Comparison of ENCODE assay signal across 8 cellular contexts in genomic region chr22:39243443-39244072, GRCh38. TPM values are rescaled to one million over a fixed set of nuclear protein-coding genes. Genes with fewer than 3 reads are reported as not detected.
DNase-seq lines count a peak whose midpoint lies in the region; ATAC-seq and TF ChIP-seq lines count a peak whose summit lies in the region.

No MANE protein-coding gene starts in this region.

- peaks cover 37% of the 10 kb centered on the region for H3K4me1 Mint-ChIP-seq in MCF 10A (ENCODE audit: insufficient read depth, unreplicated experiment)

- H3K36me3 Mint-ChIP-seq in MCF 10A (ENCODE audit: insufficient read depth, unreplicated experiment): no peaks in the 10 kb centered on the region

- POLR2A ChIA-PET in MCF 10A (lab: Yijun Ruan, JAX): interaction anchor here (0.5 to 1.7 kb wide), 4 partner anchors 10 to 1503 kb away, joined by 3 to 8 read pairs (median 4); no protein-coding TSS in a partner anchor

- peaks cover 41% of the 10 kb centered on the region for H3K27me3 Mint-ChIP-seq in MCF 10A (ENCODE audit: insufficient read depth, unreplicated experiment)

- 1% methylated on average over 36 to 55 of the region's 55 CpGs for WGBS in lung, 2 donors

- H3K27ac Mint-ChIP-seq in MCF 10A (ENCODE audit: low read depth, unreplicated experiment): no peak overlapping the region

- no peak for ATAC-seq in lung (ENCODE audit: insufficient read depth, low FRiP score)
- ATAC-seq in upper lobe of right lung: no peak
- ATAC-seq in GM21423 (IDR thresholded peaks at IDR 0.05; ENCODE audit: unreplicated experiment): no peak

- peaks cover 5 to 27% of the 10 kb centered on the region in 2 donors for H3K4me1 ChIP-seq in lung (ENCODE audit: control insufficient read depth in 2 of 2, insufficient read depth in 2 of 2, low read length in 2 of 2)
- peaks cover 43% of the 10 kb centered on the region for H3K4me1 ChIP-seq in upper lobe of right lung

- intact Hi-C loops in MCF 10A (cut with micrococcal nuclease): no loop called here
- intact Hi-C loops in upper lobe of right lung (cut with DNase I): no loop called here

- peak overlapping the region; percentile 71 for H3K4me3 Mint-ChIP-seq in MCF 10A (ENCODE audit: unreplicated experiment)

- peak overlapping the region; percentile 64 to 81 for H3K27ac ChIP-seq in lung (ENCODE audit: low read depth in 1 of 2, low read length in 1 of 2)
- H3K27ac ChIP-seq in upper lobe of right lung: peak overlapping the region; percentile 51

- DNase-seq in activated naive CD4-positive, alpha-beta T cell treated with Interleukin-2 at 50 U/mL for 16 hours: peak; percentile 25
- no peak for DNase-seq in activated naive CD4-positive, alpha-beta T cell (lab: John Stamatoyannopoulos, UW)
- DNase-seq in MCF 10A (ENCODE audit: unreplicated experiment): no peak
- DNase-seq in lung (ENCODE audit: low spot score): no peak
- DNase-seq in upper lobe of right lung: no peak
- no peak for DNase-seq in NCI-H187 treated with DMSO at 0.1 percent for 48 hours (lab: John Stamatoyannopoulos, UW)
- DNase-seq in SKM-1 treated with dmso at 0.1 percent for 144 hours (lab: John Stamatoyannopoulos, UW; ENCODE audit: unreplicated experiment): no peak

- H3K4me3 ChIP-seq in lung: peak overlapping the region; percentile 68
- peak overlapping the region; percentile 58 for H3K4me3 ChIP-seq in upper lobe of right lung

- H3K9me3 ChIP-seq in lung (ENCODE audit: control insufficient read depth in 2 of 2, insufficient read depth in 1 of 2, low read length in 1 of 2) (peaks cover 0 to 3% of the 10 kb centered on the region in 2 donors), upper lobe of right lung (no peaks in the 10 kb centered on the region)

- H3K9me3 Mint-ChIP-seq in MCF 10A (ENCODE audit: unreplicated experiment): no peaks in the 10 kb centered on the region

- BruUV-seq in MCF 10A (replicated peaks; lab: Mats Ljungman, UMichigan): no TSS peak

- H3K36me3 ChIP-seq in lung (ENCODE audit: control insufficient read depth in 2 of 2, insufficient read depth in 2 of 2, low read length in 2 of 2): no peaks in the 10 kb centered on the region
- no peaks in the 10 kb centered on the region for H3K36me3 ChIP-seq in upper lobe of right lung

- CTCF ChIA-PET in MCF 10A (lab: Yijun Ruan, JAX): interaction anchor here (0.6 to 1.3 kb wide), 3 partner anchors 72 to 110 kb away, joined by 3 to 6 read pairs (median 4); no protein-coding TSS in a partner anchor

- H3K27me3 ChIP-seq in lung (ENCODE audit: control insufficient read depth, insufficient read depth) (no peaks in the 10 kb centered on the region), upper lobe of right lung (peaks cover 28% of the 10 kb centered on the region)

- TF ChIP-seq CTCF in MCF 10A (IDR thresholded peaks at IDR 0.05; ENCODE audit: unreplicated experiment): no peak
- TF ChIP-seq CTCF in lung (IDR thresholded peaks at IDR 0.05; ENCODE audit: control extremely low read depth, extremely low read depth): no peak
- no peak for TF ChIP-seq CTCF in upper lobe of right lung (IDR thresholded peaks at IDR 0.05)

RNA-seq across cellular contexts. Expression of gene PDGFB, which starts 1.2 kb away (rescaled TPM):
- total RNA-seq in MCF 10A (2022) (0.29 and 0.37 TPM in 2 replicates), lung (10 to 100 TPM; 19.7 to 39.4 TPM), upper lobe of right lung (29.8 TPM)
- 10 to 100 TPM in 1 of 2 donors, 1 to 10 TPM in 1; 9.8 to 56.7 TPM for polyA plus RNA-seq in lung

Comparison
In these comparisons a context has a peak if more than half of its experiments do, and no peak if none do; other contexts are left out.
1. RNA of gene PDGFB, which starts 1.2 kb away (total RNA-seq): 19.7 to 39.4 TPM in lung and 29.8 TPM in upper lobe of right lung (single experiment); 0.29 to 0.37 TPM in MCF 10A; every median in the first group is over 10 times any median in the second.